ENCODE assay signal across 28 cellular contexts in the genomic region with DNA sequence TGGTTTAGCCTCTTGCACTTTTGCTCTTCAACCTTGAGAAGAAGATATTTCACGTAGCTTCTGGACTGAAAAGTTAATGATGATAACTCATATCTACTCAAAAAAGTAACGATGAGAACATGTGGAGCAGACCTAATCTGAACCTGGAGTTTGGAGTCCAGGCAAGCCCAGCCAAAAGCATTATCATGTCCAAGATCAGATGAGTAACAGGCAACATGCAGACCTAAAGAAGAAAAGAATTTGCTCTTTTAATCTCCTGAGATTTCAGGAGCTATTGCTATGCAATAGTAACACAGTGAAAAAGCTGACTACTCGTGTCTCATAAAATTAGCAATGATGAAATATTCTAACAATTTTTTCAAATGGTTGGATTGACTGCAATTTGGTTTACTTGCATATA. TPM values are rescaled to one million over a fixed set of nuclear protein-coding genes. Genes with fewer than 3 reads are reported as not detected.
"Had no signal": no experiment of that assay in that cellular context is flagged by ENCODE, and none has a peak within 500 bp of the region (broad histone marks: within the 10 kb centered on the region; RNA-seq: fewer than 3 reads in every experiment).

No MANE protein-coding gene starts in this region.

- H3K4me3 ChIP-seq: cardiac muscle cell had no signal

- ATAC-seq: activated naive CD4-positive, alpha-beta T cell treated with anti-CD3 and anti-CD28 coated beads, Interleukin-2, amount 50 U/mL, for 72 hours; activated naive CD8-positive, alpha-beta T cell treated with anti-CD3 and anti-CD28 coated beads, Interleukin-2, amount 50 U/mL, for 24 hours; activated T-cell treated with anti-CD3 and anti-CD28 coated beads, Interleukin-2, amount 50 U/mL, for 4 hours; T-helper 17 cell had no signal

- DNase-seq: activated B cell treated with CpG ODN at 0.5 μM for 24 hours; activated CD4-positive, alpha-beta T cell treated with anti-CD3 and anti-CD28 coated beads for 1 hour; activated CD4-positive, alpha-beta T cell treated with anti-CD3 and anti-CD28 coated beads, Interleukin-2, amount 10 ng/mL, durations not matched to agents 24 days and 14 days; activated CD4-positive, alpha-beta T cell treated with anti-CD3 and anti-CD28 coated beads, Interleukin-2, amount 50 U/mL, for 48 hours; activated CD8-positive, alpha-beta memory T cell treated with anti-CD3 and anti-CD28 coated beads for 24 hours; activated effector memory CD4-positive, alpha-beta T cell treated with anti-CD3 and anti-CD28 coated beads, Interleukin-2, amount 50 U/mL, for 16 hours; activated naive CD4-positive, alpha-beta T cell treated with Interleukin-2 at 50 U/mL for 16 hours; activated naive CD8-positive, alpha-beta T cell treated with anti-CD3 and anti-CD28 coated beads, Interleukin-2, amount 50 U/mL, for 24 hours; activated T-cell treated with anti-CD3 and anti-CD28 coated beads, Interleukin-2, amount 50 U/mL, for 4 hours; amygdala; Kasumi-1; KBM-7; NCI-H1048; NCI-H1417; NCI-H1930; NCI-H2171; NCI-H226; NCI-H526 treated with DMSO at 0.1 percent for 48 hours; NCI-H82; NK-92 treated with Interleukin-12 subunit alpha and Interleukin-12 subunit beta, amount 100 ng/mL, for 24 hours; SHP77 treated with DMSO at 0.1 percent for 48 hours; T-helper 17 cell; T-helper 9 cell had no signal

- FAIRE-seq: astrocyte, TTC549 had no signal

- H3K4me3 Mint-ChIP-seq: activated B cell treated with CpG ODN at 0.5 μM for 24 hours; activated CD4-positive, alpha-beta T cell treated with anti-CD3 and anti-CD28 coated beads, Interleukin-2, amount 10 ng/mL, durations not matched to agents 24 days and 14 days; activated naive CD8-positive, alpha-beta T cell treated with anti-CD3 and anti-CD28 coated beads, Interleukin-2, amount 50 U/mL, for 24 hours; activated T-cell treated with anti-CD3 and anti-CD28 coated beads, Interleukin-2, amount 50 U/mL, for 4 hours; brain; T-helper 17 cell had no signal

- H3K27ac Mint-ChIP-seq: activated B cell treated with CpG ODN at 0.5 μM for 24 hours; activated CD4-positive, alpha-beta T cell treated with anti-CD3 and anti-CD28 coated beads, Interleukin-2, amount 10 ng/mL, durations not matched to agents 24 days and 14 days; activated naive CD4-positive, alpha-beta T cell treated with anti-CD3 and anti-CD28 coated beads, Interleukin-2, amount 50 U/mL, for 72 hours; activated naive CD8-positive, alpha-beta T cell treated with anti-CD3 and anti-CD28 coated beads, Interleukin-2, amount 50 U/mL, for 24 hours; brain; T-helper 17 cell had no signal

- H3K4me1 Mint-ChIP-seq: activated CD4-positive, alpha-beta T cell treated with anti-CD3 and anti-CD28 coated beads, Interleukin-2, amount 10 ng/mL, durations not matched to agents 24 days and 14 days; activated naive CD8-positive, alpha-beta T cell treated with anti-CD3 and anti-CD28 coated beads, Interleukin-2, amount 50 U/mL, for 24 hours; brain; T-helper 17 cell had no signal

- H3K36me3 ChIP-seq: cardiac muscle cell had no signal

- H3K27ac ChIP-seq: cardiac muscle cell had no signal

- H3K27me3 ChIP-seq: cardiac muscle cell had no signal

- H3K36me3 Mint-ChIP-seq: activated naive CD4-positive, alpha-beta T cell treated with anti-CD3 and anti-CD28 coated beads, Interleukin-2, amount 50 U/mL, for 72 hours; brain had no signal

RNA-seq across cellular contexts. Expression of gene ARHGEF38, which starts 56.8 kb away (rescaled TPM):
- total RNA-seq: activated B cell treated with CpG ODN at 0.5 μM for 24 hours; activated CD4-positive, alpha-beta T cell treated with anti-CD3 and anti-CD28 coated beads, Interleukin-2, amount 10 ng/mL, durations not matched to agents 24 days and 14 days; activated naive CD4-positive, alpha-beta T cell treated with anti-CD3 and anti-CD28 coated beads, Interleukin-2, amount 50 U/mL, for 72 hours; activated T-cell treated with anti-CD3 and anti-CD28 coated beads, Interleukin-2, amount 50 U/mL, for 4 hours; astrocyte; cardiac muscle cell; T-helper 17 cell had no signal
